In genomic region chr14:54447231-54447692, GRCh38 we compare ENCODE assay signal across 13 cellular contexts. TPM values are rescaled to one million over a fixed set of nuclear protein-coding genes. Genes with fewer than 3 reads are reported as not detected.
A peak's percentile ranks its signal among the peaks of the same experiment; 100 is the strongest.
DNase-seq lines count a peak whose midpoint lies in the region; ATAC-seq and TF ChIP-seq lines count a peak whose summit lies in the region.
"Had no signal": no experiment of that assay in that cellular context is flagged by ENCODE, and none has a peak within 500 bp of the region (broad histone marks: within the 10 kb centered on the region; RNA-seq: fewer than 3 reads in every experiment).

No MANE protein-coding gene starts in this region.

- H3F3A ChIP-seq in SK-N-SH (replicated peaks; ENCODE audit: insufficient read depth): no peaks in the 10 kb centered on the region

- H3K4me3 Mint-ChIP-seq in naive thymus-derived CD4-positive, alpha-beta T cell: no peak overlapping the region
- H3K4me3 Mint-ChIP-seq: activated naive CD4-positive, alpha-beta T cell treated with anti-CD3 and anti-CD28 coated beads, Interleukin-2, amount 10 ng/mL, durations not matched to agents 7 days and 5 days; stimulated activated memory B cell treated with anti-CD40 and anti-IgM and Interleukin-4, amounts not matched to agents 10 μg/mL and 1 μg/mL and 100 μg/mL, for 72 hours had no signal

- peak; percentile 21 for DNase-seq in EL
- peak; percentile 93 for DNase-seq in NB4 (ENCODE audit: low read depth)
- peak; percentile 89 for DNase-seq in choroid plexus epithelial cell (ENCODE audit: low read depth)
- no peak for DNase-seq in naive thymus-derived CD4-positive, alpha-beta T cell
- no peak for DNase-seq in NCI-H187 (lab: John Stamatoyannopoulos, UW)
- no peak for DNase-seq in RKO (ENCODE audit: low spot score)
- no peak for DNase-seq in NCI-H2196 (lab: John Stamatoyannopoulos, UW; ENCODE audit: unreplicated experiment)
- DNase-seq in SK-N-SH: no peak
- DNase-seq: activated CD4-positive, CD25-positive, alpha-beta regulatory T cell treated with anti-CD3 and anti-CD28 coated beads, Interleukin-2, amount 50 U/mL, for 72 hours; activated naive CD4-positive, alpha-beta T cell treated with anti-CD3 and anti-CD28 coated beads, Interleukin-2, amount 10 ng/mL, durations not matched to agents 7 days and 5 days; NCI-H1694; stimulated activated CD4-positive, alpha-beta T cell treated with anti-CD3 and anti-CD28 coated beads, Interleukin-15, amount 100 ng/mL, for 24 hours had no signal

- no peak overlapping the region for H3K4me2 ChIP-seq in SK-N-SH

- no peaks in the 10 kb centered on the region for H4K20me1 ChIP-seq in SK-N-SH (ENCODE audit: insufficient read depth)

- H3K27ac ChIP-seq in naive thymus-derived CD4-positive, alpha-beta T cell (ENCODE audit: low read depth, low read length): no peak overlapping the region
- H3K27ac ChIP-seq in SK-N-SH (ENCODE audit: low read depth in 2 of 2, low read length in 1 of 2): no peak overlapping the region

- TF ChIP-seq RAD21 in SK-N-SH (IDR thresholded peaks at IDR 0.05; ENCODE audit: low read length): no peak

- intact Hi-C loops in naive thymus-derived CD4-positive, alpha-beta T cell (cut with micrococcal nuclease): no loop called here

- H3K4me1 Mint-ChIP-seq in naive thymus-derived CD4-positive, alpha-beta T cell: peaks cover 0 to 5% (median under 1%) of the 10 kb centered on the region in 7 donors
- H3K4me1 Mint-ChIP-seq: activated naive CD4-positive, alpha-beta T cell treated with anti-CD3 and anti-CD28 coated beads, Interleukin-2, amount 10 ng/mL, durations not matched to agents 7 days and 5 days had no signal

- H2AFZ ChIP-seq in SK-N-SH (ENCODE audit: low read depth): no peak overlapping the region

- TF ChIP-seq EP300 in SK-N-SH (IDR thresholded peaks at IDR 0.05; ENCODE audit: borderline replicate concordance in 1 of 2, low read depth in 1 of 2, low read length in 1 of 2): no peak

- no peaks in the 10 kb centered on the region for H3K27me3 ChIP-seq in naive thymus-derived CD4-positive, alpha-beta T cell (ENCODE audit: control insufficient read depth in 2 of 2, insufficient read depth in 2 of 2, low read length in 2 of 2)
- no peaks in the 10 kb centered on the region for H3K27me3 ChIP-seq in SK-N-SH (ENCODE audit: insufficient read depth)

- peak; percentile 79 for ATAC-seq in naive thymus-derived CD4-positive, alpha-beta T cell
- ATAC-seq: stimulated activated memory B cell treated with anti-CD40 and anti-IgM and Interleukin-4, amounts not matched to agents 10 μg/mL and 1 μg/mL and 100 μg/mL, for 72 hours had no signal

- no peaks in the 10 kb centered on the region for H3K9me2 ChIP-seq in SK-N-SH

- H3K4me3 ChIP-seq in NB4 (ENCODE audit: low read depth, low read length): peak overlapping the region; percentile 34
- no peak overlapping the region for H3K4me3 ChIP-seq in choroid plexus epithelial cell (ENCODE audit: low read depth, low read length)
- no peak overlapping the region for H3K4me3 ChIP-seq in naive thymus-derived CD4-positive, alpha-beta T cell (ENCODE audit: low read length)
- no peak overlapping the region for H3K4me3 ChIP-seq in SK-N-SH (ENCODE audit: low read depth in 2 of 2, low read length in 1 of 2)

- H3K27me3 Mint-ChIP-seq in naive thymus-derived CD4-positive, alpha-beta T cell: peaks cover 0 to 12% (median 4%) of the 10 kb centered on the region in 5 donors
- H3K27me3 Mint-ChIP-seq: stimulated activated memory B cell treated with anti-CD40 and anti-IgM and Interleukin-4, amounts not matched to agents 10 μg/mL and 1 μg/mL and 100 μg/mL, for 72 hours had no signal

- CTCF ChIA-PET in naive thymus-derived CD4-positive, alpha-beta T cell (lab: Charles Lee): no interaction called here
- CTCF ChIA-PET in SK-N-SH (lab: Yijun Ruan, JAX): interaction anchor here (0.6 to 1.8 kb wide), 2 partner anchors 10 to 27 kb away, joined by 3 to 4 read pairs; no protein-coding TSS in a partner anchor

- H3K79me2 ChIP-seq in SK-N-SH (ENCODE audit: insufficient read depth): no peaks in the 10 kb centered on the region

- no peak for TF ChIP-seq CTCF in NB4 (IDR thresholded peaks at IDR 0.05; ENCODE audit: low read depth, low read length)
- no peak for TF ChIP-seq CTCF in choroid plexus epithelial cell (conservative IDR thresholded peaks at IDR 0.05; ENCODE audit: low read depth, low read length)
- no peak for TF ChIP-seq CTCF in SK-N-SH (IDR thresholded peaks at IDR 0.05)

- no peaks in the 10 kb centered on the region for H3K4me1 ChIP-seq in naive thymus-derived CD4-positive, alpha-beta T cell (ENCODE audit: control insufficient read depth in 2 of 2, insufficient read depth in 2 of 2, low read length in 2 of 2)
- H3K4me1 ChIP-seq in SK-N-SH (ENCODE audit: control insufficient read depth in 1 of 2, insufficient read depth in 2 of 2, low read depth in 1 of 2, low read length in 1 of 2): peaks cover 0 to 11% of the 10 kb centered on the region in 2 experiments; a peak in 1 of 4 replicates

- TF ChIP-seq POLR2A in NB4 (IDR thresholded peaks at IDR 0.05; ENCODE audit: extremely low read depth, insufficient read length): no peak

- H3K27ac Mint-ChIP-seq in naive thymus-derived CD4-positive, alpha-beta T cell: no peak overlapping the region
- H3K27ac Mint-ChIP-seq: activated naive CD4-positive, alpha-beta T cell treated with anti-CD3 and anti-CD28 coated beads, Interleukin-2, amount 10 ng/mL, durations not matched to agents 7 days and 5 days; stimulated activated memory B cell treated with anti-CD40 and anti-IgM and Interleukin-4, amounts not matched to agents 10 μg/mL and 1 μg/mL and 100 μg/mL, for 72 hours had no signal

- peaks cover 0 to 4% (median 0%) of the 10 kb centered on the region in 11 donors for H3K9me3 Mint-ChIP-seq in naive thymus-derived CD4-positive, alpha-beta T cell
- H3K9me3 Mint-ChIP-seq: activated naive CD4-positive, alpha-beta T cell treated with anti-CD3 and anti-CD28 coated beads, Interleukin-2, amount 10 ng/mL, durations not matched to agents 7 days and 5 days; stimulated activated memory B cell treated with anti-CD40 and anti-IgM and Interleukin-4, amounts not matched to agents 10 μg/mL and 1 μg/mL and 100 μg/mL, for 72 hours had no signal

- H3K9me3 ChIP-seq in naive thymus-derived CD4-positive, alpha-beta T cell (ENCODE audit: control insufficient read depth in 2 of 3, low read length in 3 of 3): no peaks in the 10 kb centered on the region
- H3K9me3 ChIP-seq in SK-N-SH: no peaks in the 10 kb centered on the region

- H3K36me3 ChIP-seq in naive thymus-derived CD4-positive, alpha-beta T cell (ENCODE audit: control insufficient read depth in 2 of 3, insufficient read depth in 3 of 3, low read length in 3 of 3): no peaks in the 10 kb centered on the region
- no peaks in the 10 kb centered on the region for H3K36me3 ChIP-seq in SK-N-SH (replicated peaks in 1 of 2; ENCODE audit: control insufficient read depth in 1 of 2, insufficient read depth in 2 of 2, low read length in 1 of 2)

- WGBS in SK-N-SH (ENCODE audit: low lambda C conversion rate): 88% methylated on average over 8 of the region's 8 CpGs

- POLR2A ChIA-PET in naive thymus-derived CD4-positive, alpha-beta T cell (lab: Charles Lee): interaction anchor here (0.6 kb wide), 1 partner anchor 885 kb away, joined by 4 read pairs; no protein-coding TSS in a partner anchor
- POLR2A ChIA-PET in SK-N-SH (lab: Yijun Ruan, JAX): no interaction called here

- peaks cover 0 to 3% (median 0%) of the 10 kb centered on the region in 5 donors for H3K36me3 Mint-ChIP-seq in naive thymus-derived CD4-positive, alpha-beta T cell
- H3K36me3 Mint-ChIP-seq: activated naive CD4-positive, alpha-beta T cell treated with anti-CD3 and anti-CD28 coated beads, Interleukin-2, amount 10 ng/mL, durations not matched to agents 7 days and 5 days; stimulated activated memory B cell treated with anti-CD40 and anti-IgM and Interleukin-4, amounts not matched to agents 10 μg/mL and 1 μg/mL and 100 μg/mL, for 72 hours had no signal

- no peak overlapping the region for H3K9ac ChIP-seq in SK-N-SH

TF ChIP-seq in SK-N-SH, 30 proteins besides CTCF, POLR2A, EP300 and RAD21 (continues in another document):
- no peak for TF ChIP-seq FOSL2 (IDR thresholded peaks at IDR 0.05; ENCODE audit: borderline replicate concordance, low read depth)
- TF ChIP-seq YY1 (IDR thresholded peaks at IDR 0.05; ENCODE audit: low read depth): no peak
- no peak for TF ChIP-seq MEF2A (IDR thresholded peaks at IDR 0.05; ENCODE audit: borderline replicate concordance, low read depth)
- TF ChIP-seq FOXM1 (IDR thresholded peaks at IDR 0.05; ENCODE audit: low read depth): no peak
- no peak for TF ChIP-seq RFX5 (IDR thresholded peaks at IDR 0.05; ENCODE audit: low read length)
- TF ChIP-seq, protein P1, sequence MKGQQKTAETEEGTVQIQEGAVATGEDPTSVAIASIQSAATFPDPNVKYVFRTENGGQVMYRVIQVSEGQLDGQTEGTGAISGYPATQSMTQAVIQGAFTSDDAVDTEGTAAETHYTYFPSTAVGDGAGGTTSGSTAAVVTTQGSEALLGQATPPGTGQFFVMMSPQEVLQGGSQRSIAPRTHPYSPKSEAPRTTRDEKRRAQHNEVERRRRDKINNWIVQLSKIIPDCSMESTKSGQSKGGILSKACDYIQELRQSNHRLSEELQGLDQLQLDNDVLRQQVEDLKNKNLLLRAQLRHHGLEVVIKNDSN (IDR thresholded peaks at IDR 0.05; ENCODE audit: borderline replicate concordance, low read depth): no peak

RNA-seq across cellular contexts. Expression of gene CNIH1, which starts 6.1 kb away (rescaled TPM):
- 10 to 100 TPM; 50.5 to 87.9 (median 57.8) TPM for total RNA-seq in naive thymus-derived CD4-positive, alpha-beta T cell
- 10 to 100 TPM; 59.7 to 99.3 TPM for polyA plus RNA-seq in naive thymus-derived CD4-positive, alpha-beta T cell
- polyA plus RNA-seq in SK-N-SH (2012; rRNA removed): 145 and 292 TPM in 2 replicates
- 206 and 275 TPM in 2 replicates for polyA plus RNA-seq in SK-N-SH (2012; cell fraction: cytosol; rRNA removed)
- 41.0 and 57.4 TPM in 2 replicates for polyA plus RNA-seq in SK-N-SH (2012; cell fraction: nucleus; rRNA removed)

RNA-seq across cellular contexts. Expression of gene GMFB, which starts 41.5 kb away (rescaled TPM):
- total RNA-seq in naive thymus-derived CD4-positive, alpha-beta T cell: 10 to 100 TPM; 28.9 to 39.9 (median 34.7) TPM
- polyA plus RNA-seq in naive thymus-derived CD4-positive, alpha-beta T cell: 10 to 100 TPM; 10.6 to 19.7 TPM
- 9.4 and 13.5 TPM in 2 replicates for polyA plus RNA-seq in SK-N-SH (2012; rRNA removed)
- 20.0 and 29.7 TPM in 2 replicates for polyA plus RNA-seq in SK-N-SH (2012; cell fraction: cytosol; rRNA removed)
- polyA plus RNA-seq in SK-N-SH (2012; cell fraction: nucleus; rRNA removed): 6.7 and 14.5 TPM in 2 replicates

RNA-seq across cellular contexts. Expression of gene CDKN3, which starts 50.5 kb away (rescaled TPM):
- 10 to 100 TPM in 1 of 5 experiments, 1 to 10 TPM in 3, under 1 TPM in 1; 0.93 to 48.1 (median 3.0) TPM for total RNA-seq in naive thymus-derived CD4-positive, alpha-beta T cell
- 1 to 10 TPM; 2.6 to 4.9 TPM for polyA plus RNA-seq in naive thymus-derived CD4-positive, alpha-beta T cell
- 25.5 and 26.7 TPM in 2 replicates for polyA plus RNA-seq in SK-N-SH (2012; rRNA removed)
- polyA plus RNA-seq in SK-N-SH (2012; cell fraction: cytosol; rRNA removed): 31.7 and 39.2 TPM in 2 replicates
- 3.9 and 5.2 TPM in 2 replicates for polyA plus RNA-seq in SK-N-SH (2012; cell fraction: nucleus; rRNA removed)

Comparison
In these comparisons a context has a peak if more than half of its experiments do, and no peak if none do; other contexts are left out.
1. DNase-seq: peak in EL (single experiment), NB4 (single experiment) and choroid plexus epithelial cell (single experiment); none in naive thymus-derived CD4-positive, alpha-beta T cell (0 of 9), NCI-H187 (0 of 2), RKO (single experiment), NCI-H2196 (single experiment) and SK-N-SH (single experiment).